ENCODE assay signal across 1 cellular context in genomic region chr18:45688113-45688512, GRCh38.
TF ChIP-seq lines count a peak whose summit lies in the region.

No MANE protein-coding gene starts in this region.

TF ChIP-seq in WTC11, 78 proteins besides CTCF, POLR2A, EP300 and RAD21 (continued from another document):
- TF ChIP-seq HMGXB4 (CRISPR knock-in tag; IDR thresholded peaks at IDR 0.05) (no peak), OVOL2 (CRISPR knock-in tag; IDR thresholded peaks at IDR 0.05; ENCODE audit: borderline replicate concordance) (no peak), ZNF317 (CRISPR knock-in tag; IDR thresholded peaks at IDR 0.05; ENCODE audit: borderline replicate concordance, low read depth) (no peak), MLX (CRISPR knock-in tag; IDR thresholded peaks at IDR 0.05) (no peak), PRDM15 (CRISPR knock-in tag; IDR thresholded peaks at IDR 0.05) (no peak), ZSCAN18 (CRISPR knock-in tag; IDR thresholded peaks at IDR 0.05) (no peak), NR3C1 (CRISPR knock-in tag; conservative IDR thresholded peaks at IDR 0.05; ENCODE audit: low read depth) (no peak), USF1 (CRISPR knock-in tag; IDR thresholded peaks at IDR 0.05) (no peak), IRF2 (CRISPR knock-in tag; IDR thresholded peaks at IDR 0.05; ENCODE audit: borderline replicate concordance, low read depth) (no peak), ESRRA (CRISPR knock-in tag; IDR thresholded peaks at IDR 0.05; ENCODE audit: borderline replicate concordance) (no peak), ATF6 (CRISPR knock-in tag; IDR thresholded peaks at IDR 0.05) (no peak), MXD4 (CRISPR knock-in tag; IDR thresholded peaks at IDR 0.05; ENCODE audit: borderline replicate concordance) (no peak), HMGA2 (CRISPR knock-in tag; IDR thresholded peaks at IDR 0.05) (no peak)
